Comparison of ENCODE assay signal across 1 cellular context in the genomic region with DNA sequence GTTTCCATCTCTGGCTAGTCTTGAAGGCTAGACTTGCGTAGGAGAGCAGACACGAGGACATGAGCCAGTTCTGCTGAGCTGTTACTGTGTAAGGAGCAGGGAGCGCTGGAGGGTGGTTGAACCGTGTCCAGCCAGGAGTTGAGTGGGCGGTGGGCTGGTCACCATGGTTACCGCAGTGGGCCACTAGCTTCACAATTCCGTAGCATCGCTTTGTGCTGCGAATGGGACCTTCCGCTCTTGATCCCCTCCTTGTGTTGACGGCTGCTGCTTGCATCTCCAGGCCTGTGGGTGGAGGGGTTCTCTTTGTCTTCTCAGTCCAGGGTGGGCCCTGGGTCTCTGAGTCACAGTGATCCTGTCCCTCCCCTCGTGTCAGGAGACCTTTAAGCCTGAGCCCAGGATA.
TF ChIP-seq lines count a peak whose summit lies in the region.

No MANE protein-coding gene starts in this region.

TF ChIP-seq in GM23338, 12 proteins besides CTCF, POLR2A, EP300 and RAD21 (continued from another document):
- TF ChIP-seq, protein P1, sequence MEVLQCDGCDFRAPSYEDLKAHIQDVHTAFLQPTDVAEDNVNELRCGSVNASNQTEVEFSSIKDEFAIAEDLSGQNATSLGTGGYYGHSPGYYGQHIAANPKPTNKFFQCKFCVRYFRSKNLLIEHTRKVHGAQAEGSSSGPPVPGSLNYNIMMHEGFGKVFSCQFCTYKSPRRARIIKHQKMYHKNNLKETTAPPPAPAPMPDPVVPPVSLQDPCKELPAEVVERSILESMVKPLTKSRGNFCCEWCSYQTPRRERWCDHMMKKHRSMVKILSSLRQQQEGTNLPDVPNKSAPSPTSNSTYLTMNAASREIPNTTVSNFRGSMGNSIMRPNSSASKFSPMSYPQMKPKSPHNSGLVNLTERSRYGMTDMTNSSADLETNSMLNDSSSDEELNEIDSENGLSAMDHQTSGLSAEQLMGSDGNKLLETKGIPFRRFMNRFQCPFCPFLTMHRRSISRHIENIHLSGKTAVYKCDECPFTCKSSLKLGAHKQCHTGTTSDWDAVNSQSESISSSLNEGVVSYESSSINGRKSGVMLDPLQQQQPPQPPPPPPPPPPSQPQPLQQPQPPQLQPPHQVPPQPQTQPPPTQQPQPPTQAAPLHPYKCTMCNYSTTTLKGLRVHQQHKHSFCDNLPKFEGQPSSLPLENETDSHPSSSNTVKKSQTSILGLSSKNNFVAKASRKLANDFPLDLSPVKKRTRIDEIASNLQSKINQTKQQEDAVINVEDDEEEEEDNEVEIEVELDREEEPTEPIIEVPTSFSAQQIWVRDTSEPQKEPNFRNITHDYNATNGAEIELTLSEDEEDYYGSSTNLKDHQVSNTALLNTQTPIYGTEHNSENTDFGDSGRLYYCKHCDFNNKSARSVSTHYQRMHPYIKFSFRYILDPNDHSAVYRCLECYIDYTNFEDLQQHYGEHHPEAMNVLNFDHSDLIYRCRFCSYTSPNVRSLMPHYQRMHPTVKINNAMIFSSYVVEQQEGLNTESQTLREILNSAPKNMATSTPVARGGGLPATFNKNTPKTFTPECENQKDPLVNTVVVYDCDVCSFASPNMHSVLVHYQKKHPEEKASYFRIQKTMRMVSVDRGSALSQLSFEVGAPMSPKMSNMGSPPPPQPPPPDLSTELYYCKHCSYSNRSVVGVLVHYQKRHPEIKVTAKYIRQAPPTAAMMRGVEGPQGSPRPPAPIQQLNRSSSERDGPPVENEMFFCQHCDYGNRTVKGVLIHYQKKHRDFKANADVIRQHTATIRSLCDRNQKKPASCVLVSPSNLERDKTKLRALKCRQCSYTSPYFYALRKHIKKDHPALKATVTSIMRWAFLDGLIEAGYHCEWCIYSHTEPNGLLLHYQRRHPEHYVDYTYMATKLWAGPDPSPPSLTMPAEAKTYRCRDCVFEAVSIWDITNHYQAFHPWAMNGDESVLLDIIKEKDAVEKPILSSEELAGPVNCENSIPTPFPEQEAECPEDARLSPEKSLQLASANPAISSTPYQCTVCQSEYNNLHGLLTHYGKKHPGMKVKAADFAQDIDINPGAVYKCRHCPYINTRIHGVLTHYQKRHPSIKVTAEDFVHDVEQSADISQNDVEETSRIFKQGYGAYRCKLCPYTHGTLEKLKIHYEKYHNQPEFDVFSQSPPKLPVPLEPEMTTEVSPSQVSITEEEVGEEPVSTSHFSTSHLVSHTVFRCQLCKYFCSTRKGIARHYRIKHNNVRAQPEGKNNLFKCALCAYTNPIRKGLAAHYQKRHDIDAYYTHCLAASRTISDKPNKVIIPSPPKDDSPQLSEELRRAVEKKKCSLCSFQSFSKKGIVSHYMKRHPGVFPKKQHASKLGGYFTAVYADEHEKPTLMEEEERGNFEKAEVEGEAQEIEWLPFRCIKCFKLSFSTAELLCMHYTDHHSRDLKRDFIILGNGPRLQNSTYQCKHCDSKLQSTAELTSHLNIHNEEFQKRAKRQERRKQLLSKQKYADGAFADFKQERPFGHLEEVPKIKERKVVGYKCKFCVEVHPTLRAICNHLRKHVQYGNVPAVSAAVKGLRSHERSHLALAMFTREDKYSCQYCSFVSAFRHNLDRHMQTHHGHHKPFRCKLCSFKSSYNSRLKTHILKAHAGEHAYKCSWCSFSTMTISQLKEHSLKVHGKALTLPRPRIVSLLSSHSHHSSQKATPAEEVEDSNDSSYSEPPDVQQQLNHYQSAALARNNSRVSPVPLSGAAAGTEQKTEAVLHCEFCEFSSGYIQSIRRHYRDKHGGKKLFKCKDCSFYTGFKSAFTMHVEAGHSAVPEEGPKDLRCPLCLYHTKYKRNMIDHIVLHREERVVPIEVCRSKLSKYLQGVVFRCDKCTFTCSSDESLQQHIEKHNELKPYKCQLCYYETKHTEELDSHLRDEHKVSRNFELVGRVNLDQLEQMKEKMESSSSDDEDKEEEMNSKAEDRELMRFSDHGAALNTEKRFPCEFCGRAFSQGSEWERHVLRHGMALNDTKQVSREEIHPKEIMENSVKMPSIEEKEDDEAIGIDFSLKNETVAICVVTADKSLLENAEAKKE (CRISPR knock-in tag; IDR thresholded peaks at IDR 0.05), result no peak
- TF ChIP-seq, protein P2, sequence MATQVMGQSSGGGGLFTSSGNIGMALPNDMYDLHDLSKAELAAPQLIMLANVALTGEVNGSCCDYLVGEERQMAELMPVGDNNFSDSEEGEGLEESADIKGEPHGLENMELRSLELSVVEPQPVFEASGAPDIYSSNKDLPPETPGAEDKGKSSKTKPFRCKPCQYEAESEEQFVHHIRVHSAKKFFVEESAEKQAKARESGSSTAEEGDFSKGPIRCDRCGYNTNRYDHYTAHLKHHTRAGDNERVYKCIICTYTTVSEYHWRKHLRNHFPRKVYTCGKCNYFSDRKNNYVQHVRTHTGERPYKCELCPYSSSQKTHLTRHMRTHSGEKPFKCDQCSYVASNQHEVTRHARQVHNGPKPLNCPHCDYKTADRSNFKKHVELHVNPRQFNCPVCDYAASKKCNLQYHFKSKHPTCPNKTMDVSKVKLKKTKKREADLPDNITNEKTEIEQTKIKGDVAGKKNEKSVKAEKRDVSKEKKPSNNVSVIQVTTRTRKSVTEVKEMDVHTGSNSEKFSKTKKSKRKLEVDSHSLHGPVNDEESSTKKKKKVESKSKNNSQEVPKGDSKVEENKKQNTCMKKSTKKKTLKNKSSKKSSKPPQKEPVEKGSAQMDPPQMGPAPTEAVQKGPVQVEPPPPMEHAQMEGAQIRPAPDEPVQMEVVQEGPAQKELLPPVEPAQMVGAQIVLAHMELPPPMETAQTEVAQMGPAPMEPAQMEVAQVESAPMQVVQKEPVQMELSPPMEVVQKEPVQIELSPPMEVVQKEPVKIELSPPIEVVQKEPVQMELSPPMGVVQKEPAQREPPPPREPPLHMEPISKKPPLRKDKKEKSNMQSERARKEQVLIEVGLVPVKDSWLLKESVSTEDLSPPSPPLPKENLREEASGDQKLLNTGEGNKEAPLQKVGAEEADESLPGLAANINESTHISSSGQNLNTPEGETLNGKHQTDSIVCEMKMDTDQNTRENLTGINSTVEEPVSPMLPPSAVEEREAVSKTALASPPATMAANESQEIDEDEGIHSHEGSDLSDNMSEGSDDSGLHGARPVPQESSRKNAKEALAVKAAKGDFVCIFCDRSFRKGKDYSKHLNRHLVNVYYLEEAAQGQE (IDR thresholded peaks at IDR 0.05; ENCODE audit: unreplicated experiment), result no peak
TF ChIP-seq in GM23338: peak in this region for 0.
